1 cellular context compared by ENCODE assay signal in genomic region chr5:16909464-16909863, GRCh38.
TF ChIP-seq lines count a peak whose summit lies in the region.

No MANE protein-coding gene starts in this region.

TF ChIP-seq in HEK293, 187 proteins besides CTCF, POLR2A, EP300 and RAD21 (continued from another document and continues in another):
- TF ChIP-seq ZBTB11 (tag by site-specific recombination; conservative IDR thresholded peaks at IDR 0.05; ENCODE audit: low read depth) = no peak
- no peak for TF ChIP-seq ZNF791 (tag by site-specific recombination; IDR thresholded peaks at IDR 0.05)
- TF ChIP-seq ZNF704 (tag by site-specific recombination; IDR thresholded peaks at IDR 0.05) = no peak
- no peak for TF ChIP-seq ZNF785 (tag by site-specific recombination; IDR thresholded peaks at IDR 0.05)
- no peak for TF ChIP-seq ZNF777 (tag by site-specific recombination; IDR thresholded peaks at IDR 0.05; ENCODE audit: borderline replicate concordance)
- TF ChIP-seq REPIN1 (tag by site-specific recombination; IDR thresholded peaks at IDR 0.05; ENCODE audit: low read depth) = no peak
- TF ChIP-seq ZNF843 (tag by site-specific recombination; IDR thresholded peaks at IDR 0.05) = peak; percentile 86
- TF ChIP-seq OSR2 (tag by site-specific recombination; IDR thresholded peaks at IDR 0.05) = peak; percentile 94
- peak; percentile 74 for TF ChIP-seq PATZ1 (tag by site-specific recombination; IDR thresholded peaks at IDR 0.05)
- peak; percentile 66; the same call in 1 of the 2 replicates for TF ChIP-seq ZNF600 (tag by site-specific recombination; IDR thresholded peaks at IDR 0.05)
- TF ChIP-seq MZF1 (tag by site-specific recombination; IDR thresholded peaks at IDR 0.05; ENCODE audit: borderline replicate concordance) = peak; percentile 99
- TF ChIP-seq ZNF416 (tag by site-specific recombination; IDR thresholded peaks at IDR 0.05) = no peak
- no peak for TF ChIP-seq ZNF560 (tag by site-specific recombination; IDR thresholded peaks at IDR 0.05; ENCODE audit: borderline replicate concordance)
- TF ChIP-seq ZNF768 (tag by site-specific recombination; IDR thresholded peaks at IDR 0.05) = no peak
- no peak for TF ChIP-seq ZNF140 (tag by site-specific recombination; IDR thresholded peaks at IDR 0.05)
- TF ChIP-seq ZNF2 (tag by site-specific recombination; IDR thresholded peaks at IDR 0.05) = no peak
- peak; percentile 77 for TF ChIP-seq KLF10 (tag by site-specific recombination; IDR thresholded peaks at IDR 0.05)
- TF ChIP-seq MYNN (tag by site-specific recombination; IDR thresholded peaks at IDR 0.05; ENCODE audit: borderline replicate concordance) = no peak
- 0 out of 2 replicates have a peak, but pooled peaks have one; percentile 56 for TF ChIP-seq BCL11A (tag by site-specific recombination; IDR thresholded peaks at IDR 0.05; ENCODE audit: low read depth)
- TF ChIP-seq, protein P1, sequence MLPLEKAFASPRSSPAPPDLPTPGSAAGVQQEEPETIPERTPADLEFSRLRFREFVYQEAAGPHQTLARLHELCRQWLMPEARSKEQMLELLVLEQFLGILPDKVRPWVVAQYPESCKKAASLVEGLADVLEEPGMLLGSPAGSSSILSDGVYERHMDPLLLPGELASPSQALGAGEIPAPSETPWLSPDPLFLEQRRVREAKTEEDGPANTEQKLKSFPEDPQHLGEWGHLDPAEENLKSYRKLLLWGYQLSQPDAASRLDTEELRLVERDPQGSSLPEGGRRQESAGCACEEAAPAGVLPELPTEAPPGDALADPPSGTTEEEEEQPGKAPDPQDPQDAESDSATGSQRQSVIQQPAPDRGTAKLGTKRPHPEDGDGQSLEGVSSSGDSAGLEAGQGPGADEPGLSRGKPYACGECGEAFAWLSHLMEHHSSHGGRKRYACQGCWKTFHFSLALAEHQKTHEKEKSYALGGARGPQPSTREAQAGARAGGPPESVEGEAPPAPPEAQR (tag by site-specific recombination; IDR thresholded peaks at IDR 0.05) = no peak
- TF ChIP-seq ZNF548 (tag by site-specific recombination; IDR thresholded peaks at IDR 0.05) = no peak
- TF ChIP-seq ZSCAN16 (tag by site-specific recombination; IDR thresholded peaks at IDR 0.05) = no peak
- TF ChIP-seq ZNF561 (tag by site-specific recombination; IDR thresholded peaks at IDR 0.05; ENCODE audit: borderline replicate concordance) = 0 out of 2 replicates have a peak, but pooled peaks have one; percentile 70
- TF ChIP-seq ZNF18 (tag by site-specific recombination; IDR thresholded peaks at IDR 0.05) = peak; percentile 96
- TF ChIP-seq BCL11B (tag by site-specific recombination; IDR thresholded peaks at IDR 0.05; ENCODE audit: low read depth) = no peak
- no peak for TF ChIP-seq ZNF169 (tag by site-specific recombination; IDR thresholded peaks at IDR 0.05)
- peak; percentile 33; the same call in 1 of the 2 replicates for TF ChIP-seq KLF8 (tag by site-specific recombination; IDR thresholded peaks at IDR 0.05)
- TF ChIP-seq GFI1B (tag by site-specific recombination; IDR thresholded peaks at IDR 0.05) = peak; percentile 93
- no peak for TF ChIP-seq ZNF202 (tag by site-specific recombination; IDR thresholded peaks at IDR 0.05; ENCODE audit: borderline replicate concordance)
- no peak for TF ChIP-seq KLF16 (tag by site-specific recombination; IDR thresholded peaks at IDR 0.05)
- TF ChIP-seq ZNF366 (tag by site-specific recombination; conservative IDR thresholded peaks at IDR 0.05) = 0 out of 2 replicates have a peak, but pooled peaks have one; percentile 50
- TF ChIP-seq HIC1 (tag by site-specific recombination; IDR thresholded peaks at IDR 0.05) = peak; percentile 61
- no peak for TF ChIP-seq PRDM1 (tag by site-specific recombination; IDR thresholded peaks at IDR 0.05)
- no peak for TF ChIP-seq BCL6B (tag by site-specific recombination; IDR thresholded peaks at IDR 0.05)
- TF ChIP-seq ZNF580 (tag by site-specific recombination; IDR thresholded peaks at IDR 0.05) = no peak
- TF ChIP-seq, protein P2, sequence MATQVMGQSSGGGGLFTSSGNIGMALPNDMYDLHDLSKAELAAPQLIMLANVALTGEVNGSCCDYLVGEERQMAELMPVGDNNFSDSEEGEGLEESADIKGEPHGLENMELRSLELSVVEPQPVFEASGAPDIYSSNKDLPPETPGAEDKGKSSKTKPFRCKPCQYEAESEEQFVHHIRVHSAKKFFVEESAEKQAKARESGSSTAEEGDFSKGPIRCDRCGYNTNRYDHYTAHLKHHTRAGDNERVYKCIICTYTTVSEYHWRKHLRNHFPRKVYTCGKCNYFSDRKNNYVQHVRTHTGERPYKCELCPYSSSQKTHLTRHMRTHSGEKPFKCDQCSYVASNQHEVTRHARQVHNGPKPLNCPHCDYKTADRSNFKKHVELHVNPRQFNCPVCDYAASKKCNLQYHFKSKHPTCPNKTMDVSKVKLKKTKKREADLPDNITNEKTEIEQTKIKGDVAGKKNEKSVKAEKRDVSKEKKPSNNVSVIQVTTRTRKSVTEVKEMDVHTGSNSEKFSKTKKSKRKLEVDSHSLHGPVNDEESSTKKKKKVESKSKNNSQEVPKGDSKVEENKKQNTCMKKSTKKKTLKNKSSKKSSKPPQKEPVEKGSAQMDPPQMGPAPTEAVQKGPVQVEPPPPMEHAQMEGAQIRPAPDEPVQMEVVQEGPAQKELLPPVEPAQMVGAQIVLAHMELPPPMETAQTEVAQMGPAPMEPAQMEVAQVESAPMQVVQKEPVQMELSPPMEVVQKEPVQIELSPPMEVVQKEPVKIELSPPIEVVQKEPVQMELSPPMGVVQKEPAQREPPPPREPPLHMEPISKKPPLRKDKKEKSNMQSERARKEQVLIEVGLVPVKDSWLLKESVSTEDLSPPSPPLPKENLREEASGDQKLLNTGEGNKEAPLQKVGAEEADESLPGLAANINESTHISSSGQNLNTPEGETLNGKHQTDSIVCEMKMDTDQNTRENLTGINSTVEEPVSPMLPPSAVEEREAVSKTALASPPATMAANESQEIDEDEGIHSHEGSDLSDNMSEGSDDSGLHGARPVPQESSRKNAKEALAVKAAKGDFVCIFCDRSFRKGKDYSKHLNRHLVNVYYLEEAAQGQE (tag by site-specific recombination; IDR thresholded peaks at IDR 0.05) = no peak
- TF ChIP-seq ZNF16 (tag by site-specific recombination; IDR thresholded peaks at IDR 0.05; ENCODE audit: low read depth) = no peak
- TF ChIP-seq ZBTB48 (tag by site-specific recombination; IDR thresholded peaks at IDR 0.05) = peak; percentile 48; the same call in 1 of the 2 replicates
- peak; percentile 60 for TF ChIP-seq ZXDB (tag by site-specific recombination; IDR thresholded peaks at IDR 0.05)
- peak; percentile 17; the same call in 1 of the 2 replicates for TF ChIP-seq ZNF423 (tag by site-specific recombination; IDR thresholded peaks at IDR 0.05)
- no peak for TF ChIP-seq ZNF621 (tag by site-specific recombination; IDR thresholded peaks at IDR 0.05)
- TF ChIP-seq ZBTB26 (tag by site-specific recombination; optimal IDR thresholded peaks at IDR 0.05) = peak; percentile 21
- no peak for TF ChIP-seq ZNF239 (tag by site-specific recombination; IDR thresholded peaks at IDR 0.05)
- no peak for TF ChIP-seq GLI2 (tag by site-specific recombination; IDR thresholded peaks at IDR 0.05; ENCODE audit: borderline replicate concordance, low read depth)
